Comparison of ENCODE assay signal across 17 cellular contexts in the genomic region with DNA sequence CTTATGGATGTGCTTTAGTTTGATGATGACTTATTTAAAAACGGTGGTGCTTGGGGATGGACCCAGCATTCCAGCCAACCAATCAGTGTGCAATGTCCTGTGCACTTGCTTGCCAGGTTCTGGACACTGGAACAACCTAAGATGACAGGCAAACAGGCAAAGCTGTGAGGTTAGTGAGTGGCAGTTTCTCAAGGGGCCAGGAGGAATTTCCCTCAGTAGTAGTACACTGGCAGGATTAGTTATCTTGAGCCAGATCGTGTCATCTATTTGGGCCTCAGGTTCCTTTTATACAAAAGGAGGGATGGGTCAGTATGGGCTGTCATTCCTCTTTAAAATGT. TPM values are rescaled to one million over a fixed set of nuclear protein-coding genes. Genes with fewer than 3 reads are reported as not detected.
DNase-seq lines count a peak whose midpoint lies in the region; ATAC-seq, FAIRE-seq and TF ChIP-seq lines count a peak whose summit lies in the region.
"Had no signal": no experiment of that assay in that cellular context is flagged by ENCODE, and none has a peak within 500 bp of the region (broad histone marks: within the 10 kb centered on the region; RNA-seq: fewer than 3 reads in every experiment).

No MANE protein-coding gene starts in this region.

- no peak overlapping the region for H3K4me3 ChIP-seq in left ventricle myocardium inferior
- no peak overlapping the region for H3K4me3 ChIP-seq in SU-DHL-6 (ENCODE audit: insufficient read depth, low read length, poor library complexity, severe bottlenecking)
- no peak overlapping the region for H3K4me3 ChIP-seq in left lung
- H3K4me3 ChIP-seq in thyroid gland (replicated peaks in 1 of 3), result no peak overlapping the region
- H3K4me3 ChIP-seq in kidney (ENCODE audit: low read length in 2 of 2), result no peak overlapping the region
- H3K4me3 ChIP-seq: sigmoid colon had no signal

- H3K27me3 ChIP-seq in left ventricle myocardium inferior (ENCODE audit: low read depth) (no peaks in the 10 kb centered on the region), SU-DHL-6 (ENCODE audit: low read length) (no peaks in the 10 kb centered on the region), left lung (no peaks in the 10 kb centered on the region), thyroid gland (no peaks in the 10 kb centered on the region)
- H3K27me3 ChIP-seq: sigmoid colon had no signal

- peaks cover 42% of the 10 kb centered on the region for H3F3A ChIP-seq in SU-DHL-6 (ENCODE audit: insufficient read depth)

- peak overlapping the region; percentile 77 for H3K4me2 ChIP-seq in SU-DHL-6 (ENCODE audit: low read depth, low read length, poor library complexity, severe bottlenecking)

- no peak overlapping the region for H2AFZ ChIP-seq in SU-DHL-6 (ENCODE audit: low read depth, low read length, severe bottlenecking)

- H3K36me3 ChIP-seq in left ventricle myocardium inferior (no peaks in the 10 kb centered on the region), SU-DHL-6 (ENCODE audit: low read length) (no peaks in the 10 kb centered on the region), left lung (no peaks in the 10 kb centered on the region), thyroid gland (no peaks in the 10 kb centered on the region), kidney (ENCODE audit: control insufficient read depth in 1 of 2, insufficient read depth in 2 of 2, low read length in 2 of 2) (no peaks in the 10 kb centered on the region)
- H3K36me3 ChIP-seq: sigmoid colon had no signal

- peaks cover 3% of the 10 kb centered on the region; the same call in 1 of the 2 replicates for H4K20me1 ChIP-seq in SU-DHL-6 (ENCODE audit: low read depth, low read length)

- no peaks in the 10 kb centered on the region for H3K9me3 ChIP-seq in left ventricle myocardium inferior (replicated peaks)
- no peaks in the 10 kb centered on the region for H3K9me3 ChIP-seq in SU-DHL-6 (ENCODE audit: insufficient read depth, low read length)
- H3K9me3 ChIP-seq in left lung, result no peaks in the 10 kb centered on the region
- no peaks in the 10 kb centered on the region for H3K9me3 ChIP-seq in thyroid gland
- no peaks in the 10 kb centered on the region for H3K9me3 ChIP-seq in kidney (ENCODE audit: control insufficient read depth in 1 of 2, low read length in 2 of 2)
- H3K9me3 ChIP-seq: sigmoid colon had no signal

- DNase-seq in left ventricle myocardium inferior, result no peak
- no peak for DNase-seq in left cardiac atrium
- DNase-seq in left lung, result no peak
- peak; percentile 23 to 51 for DNase-seq in thyroid gland
- no peak for DNase-seq in NCI-H2227 (lab: John Stamatoyannopoulos, UW; ENCODE audit: unreplicated experiment)
- DNase-seq in CD1c-positive myeloid dendritic cell (ENCODE audit: extremely low spot score), result no peak
- no peak for DNase-seq in kidney
- DNase-seq: activated naive CD8-positive, alpha-beta T cell treated with anti-CD3 and anti-CD28 coated beads, Interleukin-2, amount 10 ng/mL, durations not matched to agents 7 days and 5 days; effector CD4-positive, alpha-beta T cell; glutamatergic neuron; KBM-7; MV-4-11; NCI-H1930; sigmoid colon had no signal

- WGBS in thyroid gland, 2 donors, result 17% methylated on average over 2 of the region's 2 CpGs

- intact Hi-C loops in left ventricle myocardium inferior (cut with micrococcal nuclease), result no loop called here
- intact Hi-C loops in left cardiac atrium (cut with DNase I), result no loop called here
- intact Hi-C loops in left lung (cut with DNase I), result no loop called here
- intact Hi-C loops in thyroid gland (cut with DNase I), result no loop called here
- intact Hi-C loops in kidney (cut with DNase I), result no loop called here

- H3K4me1 ChIP-seq in left ventricle myocardium inferior (peaks cover 91% of the 10 kb centered on the region), left lung (peaks cover 0 to 65% of the 10 kb centered on the region in 2 donors), thyroid gland (peaks cover 27 to 32% of the 10 kb centered on the region in 2 donors), kidney (ENCODE audit: control insufficient read depth in 1 of 2, insufficient read depth in 1 of 2, low read depth in 1 of 2, low read length in 2 of 2) (peaks cover 0 to 2% of the 10 kb centered on the region in 2 donors)

- TF ChIP-seq CTCF in left ventricle myocardium inferior (IDR thresholded peaks at IDR 0.05; ENCODE audit: borderline replicate concordance), result no peak
- TF ChIP-seq CTCF in SU-DHL-6 (IDR thresholded peaks at IDR 0.05; ENCODE audit: insufficient read depth, low read length, poor library complexity, severe bottlenecking), result no peak
- no peak for TF ChIP-seq CTCF in left lung (IDR thresholded peaks at IDR 0.05)
- TF ChIP-seq CTCF in thyroid gland (IDR thresholded peaks at IDR 0.05), result no peak
- no peak for TF ChIP-seq CTCF in kidney (IDR thresholded peaks at IDR 0.05; ENCODE audit: borderline replicate concordance, extremely low read depth, insufficient read depth)

- no peak for TF ChIP-seq POLR2A in thyroid gland (IDR thresholded peaks at IDR 0.05)

- H3K9me2 ChIP-seq in SU-DHL-6 (replicated peaks; ENCODE audit: insufficient read depth, low read length), result no peaks in the 10 kb centered on the region

- peak overlapping the region; percentile 43 for H3K27ac ChIP-seq in left ventricle myocardium inferior (replicated peaks)
- peak overlapping the region; percentile 93 for H3K27ac ChIP-seq in SU-DHL-6 (ENCODE audit: low read depth, low read length)
- peak overlapping the region; percentile 42 to 81 for H3K27ac ChIP-seq in left lung
- H3K27ac ChIP-seq in thyroid gland, result peak overlapping the region in 1 of 3 donors; percentile 37
- no peak overlapping the region for H3K27ac ChIP-seq in kidney (ENCODE audit: low read depth in 2 of 2, low read length in 2 of 2)
- H3K27ac ChIP-seq: sigmoid colon had no signal

- peaks cover 100% of the 10 kb centered on the region for H3K79me2 ChIP-seq in SU-DHL-6 (ENCODE audit: insufficient read depth, low read length)

- H3K9ac ChIP-seq in SU-DHL-6 (ENCODE audit: low read length), result peak overlapping the region; percentile 54
- no peak overlapping the region for H3K9ac ChIP-seq in kidney (ENCODE audit: low read length in 2 of 2)

- ATAC-seq in left cardiac atrium (no peak), left lung (peak; percentile 60)
- ATAC-seq: Right ventricle myocardium inferior had no signal

- no peak for FAIRE-seq in kidney (lab: Jason Lieb, UNC)
- FAIRE-seq: D721Med had no signal

RNA-seq across cellular contexts. Expression of a gene that starts 26.6 kb away (rescaled TPM):
- total RNA-seq in left ventricle myocardium inferior (102 TPM), left cardiac atrium (10 to 100 TPM; 59.5 to 74.6 TPM), left lung (10 to 100 TPM; 80.2 to 83.4 TPM), thyroid gland (10 to 100 TPM; 33.8 to 47.3 (median 35.7) TPM), kidney (62.8 TPM)
- polyA plus RNA-seq in kidney (ENCODE audit: insufficient read depth, low read depth, low replicate concordance), result 8.4 TPM

Comparison
In these comparisons a context has a peak if more than half of its experiments do, and no peak if none do; other contexts are left out.
1. DNase-seq: peak in thyroid gland (2 of 2); none in left ventricle myocardium inferior (single experiment), left cardiac atrium (single experiment), left lung (0 of 2), NCI-H2227 (single experiment), CD1c-positive myeloid dendritic cell (single experiment) and kidney (single experiment).
2. H3K27ac ChIP-seq: peak in left ventricle myocardium inferior (single experiment), SU-DHL-6 (single experiment) and left lung (2 of 2); none in kidney (0 of 2).